Comparison of ENCODE assay signal across 15 cellular contexts in genomic region chr17:44464037-44464436, GRCh38. TPM values are rescaled to one million over a fixed set of nuclear protein-coding genes. Genes with fewer than 3 reads are reported as not detected.
A peak's percentile ranks its signal among the peaks of the same experiment; 100 is the strongest.
DNase-seq lines count a peak whose midpoint lies in the region; ATAC-seq and TF ChIP-seq lines count a peak whose summit lies in the region.
"Had no signal": no experiment of that assay in that cellular context is flagged by ENCODE, and none has a peak within 500 bp of the region (broad histone marks: within the 10 kb centered on the region; RNA-seq: fewer than 3 reads in every experiment).

No MANE protein-coding gene starts in this region.

- no peak for ATAC-seq in GM18858 (IDR thresholded peaks at IDR 0.05; ENCODE audit: unreplicated experiment)
- ATAC-seq: left lobe of liver; naive thymus-derived CD8-positive, alpha-beta T cell had no signal

- no peak for TF ChIP-seq EP300 in suprapubic skin (IDR thresholded peaks at IDR 0.05)

- TF ChIP-seq POLR2A in suprapubic skin (IDR thresholded peaks at IDR 0.05): no peak

- 79% methylated on average over 1 of the region's 1 CpG for WGBS in suprapubic skin

- peak; percentile 48 for DNase-seq in GM03348 (ENCODE audit: low spot score)
- DNase-seq in RPMI8226: peak; percentile 53
- peak; percentile 55 for DNase-seq in choroid plexus epithelial cell (ENCODE audit: low read depth)
- DNase-seq in osteoblast (ENCODE audit: insufficient read length, low spot score, missing footprints): no peak
- DNase-seq in retina: no peak
- no peak for DNase-seq in suprapubic skin (ENCODE audit: low spot score in 2 of 2)
- no peak for DNase-seq in foreskin melanocyte
- DNase-seq: activated T-cell treated with anti-CD3 and anti-CD28 coated beads for 4 hours; aorta; Kasumi-1; naive thymus-derived CD8-positive, alpha-beta T cell; WERI-Rb-1 had no signal

- H3K4me2 ChIP-seq in osteoblast (ENCODE audit: insufficient read depth, low read length): no peak overlapping the region

- H2AFZ ChIP-seq in osteoblast (ENCODE audit: low read length): no peak overlapping the region

- no peak overlapping the region for H3K4me3 ChIP-seq in choroid plexus epithelial cell (ENCODE audit: low read depth, low read length)
- H3K4me3 ChIP-seq in osteoblast (ENCODE audit: insufficient read depth, low read length): no peak overlapping the region
- no peak overlapping the region for H3K4me3 ChIP-seq in suprapubic skin
- H3K4me3 ChIP-seq: skin epidermis had no signal

- H4K20me1 ChIP-seq in osteoblast (ENCODE audit: insufficient read depth, low read length): peaks cover 11% of the 10 kb centered on the region

- H3K36me3 ChIP-seq in osteoblast (ENCODE audit: insufficient read depth, low read length) (peaks cover 10% of the 10 kb centered on the region), suprapubic skin (peaks cover 8% of the 10 kb centered on the region)

- H3K27me3 ChIP-seq in osteoblast (ENCODE audit: insufficient read depth, low read length): no peaks in the 10 kb centered on the region
- no peaks in the 10 kb centered on the region for H3K27me3 ChIP-seq in suprapubic skin

- peak overlapping the region; percentile 20 for H3K27ac ChIP-seq in osteoblast (ENCODE audit: low read depth, low read length)
- no peak overlapping the region for H3K27ac ChIP-seq in suprapubic skin
- H3K27ac ChIP-seq: skin epidermis, WERI-Rb-1 had no signal

- TF ChIP-seq CTCF in choroid plexus epithelial cell (conservative IDR thresholded peaks at IDR 0.05; ENCODE audit: low read depth, low read length): no peak
- TF ChIP-seq CTCF in osteoblast (IDR thresholded peaks at IDR 0.05; ENCODE audit: extremely low read depth, low read depth, low read length): no peak
- no peak for TF ChIP-seq CTCF in suprapubic skin (IDR thresholded peaks at IDR 0.05)

- H3K4me1 ChIP-seq in osteoblast (ENCODE audit: insufficient read depth, low read length) (peaks cover 32% of the 10 kb centered on the region), suprapubic skin (peaks cover 6% of the 10 kb centered on the region)

- H3K79me2 ChIP-seq in osteoblast (ENCODE audit: insufficient read depth, low read length): peaks cover 69% of the 10 kb centered on the region

- H3K9me3 ChIP-seq in osteoblast (ENCODE audit: low read depth, low read length) (no peaks in the 10 kb centered on the region), suprapubic skin (no peaks in the 10 kb centered on the region)

RNA-seq across cellular contexts. Expression of gene GPATCH8, which starts 39.2 kb away (rescaled TPM):
- 30.6 and 33.3 TPM in 2 replicates for total RNA-seq in osteoblast
- total RNA-seq in suprapubic skin: 10 to 100 TPM; 31.3 to 63.9 (median 43.4) TPM

Comparison
In these comparisons a context has a peak if more than half of its experiments do, and no peak if none do; other contexts are left out.
1. DNase-seq: peak in GM03348 (single experiment), RPMI8226 (single experiment) and choroid plexus epithelial cell (single experiment); none in osteoblast (single experiment), retina (single experiment), suprapubic skin (0 of 2) and foreskin melanocyte (single experiment).